15 cellular contexts compared by ENCODE assay signal in genomic region chr2:111160758-111161157, GRCh38. TPM values are rescaled to one million over a fixed set of nuclear protein-coding genes. Genes with fewer than 3 reads are reported as not detected.
DNase-seq lines count a peak whose midpoint lies in the region; ATAC-seq and TF ChIP-seq lines count a peak whose summit lies in the region.
"Had no signal": no experiment of that assay in that cellular context is flagged by ENCODE, and none has a peak within 500 bp of the region (broad histone marks: within the 10 kb centered on the region; RNA-seq: fewer than 3 reads in every experiment).

No MANE protein-coding gene starts in this region.

- TF ChIP-seq RAD21 in SK-N-SH (IDR thresholded peaks at IDR 0.05; ENCODE audit: low read length), result no peak

- no peak overlapping the region for H3K27ac Mint-ChIP-seq in endothelial cell (ENCODE audit: unreplicated experiment)
- no peak overlapping the region for H3K27ac Mint-ChIP-seq in activated CD4-positive, alpha-beta T cell treated with anti-CD3 and anti-CD28 coated beads for 36 hours

- no peaks in the 10 kb centered on the region for H3K27me3 ChIP-seq in SK-N-SH (ENCODE audit: insufficient read depth)
- H3K27me3 ChIP-seq: upper lobe of left lung had no signal

- no peak for ATAC-seq in HG02970 (IDR thresholded peaks at IDR 0.05; ENCODE audit: low FRiP score, unreplicated experiment)
- ATAC-seq in activated CD4-positive, alpha-beta T cell treated with anti-CD3 and anti-CD28 coated beads for 36 hours, result no peak
- ATAC-seq: activated T-cell treated with anti-CD3 and anti-CD28 coated beads, Interleukin-2, amount 50 U/mL, for 4 hours had no signal

- peaks cover 4% of the 10 kb centered on the region for H3F3A ChIP-seq in SK-N-SH (replicated peaks; ENCODE audit: insufficient read depth)

- H3K36me3 Mint-ChIP-seq in endothelial cell (ENCODE audit: low read depth, unreplicated experiment), result peaks cover 35% of the 10 kb centered on the region
- peaks cover 82% of the 10 kb centered on the region for H3K36me3 Mint-ChIP-seq in activated CD4-positive, alpha-beta T cell treated with anti-CD3 and anti-CD28 coated beads for 36 hours (ENCODE audit: low read depth)

- POLR2A ChIA-PET in SK-N-SH (lab: Yijun Ruan, JAX), result interaction anchor here (1.5 kb wide), 1 partner anchor 348 kb away, joined by 3 read pairs; no protein-coding TSS in a partner anchor
- POLR2A ChIA-PET in activated CD4-positive, alpha-beta T cell treated with anti-CD3 and anti-CD28 coated beads for 36 hours (lab: Charles Lee), result no interaction called here

- no peak overlapping the region for H3K4me3 Mint-ChIP-seq in endothelial cell (ENCODE audit: unreplicated experiment)
- no peak overlapping the region for H3K4me3 Mint-ChIP-seq in activated CD4-positive, alpha-beta T cell treated with anti-CD3 and anti-CD28 coated beads for 36 hours
- H3K4me3 Mint-ChIP-seq: activated T-cell treated with anti-CD3 and anti-CD28 coated beads, Interleukin-2, amount 50 U/mL, for 4 hours had no signal

- peak overlapping the region in 1 of 2 experiments; percentile 14; a peak in 1 of 4 replicates for H3K4me3 ChIP-seq in SK-N-SH (ENCODE audit: low read depth in 2 of 2, low read length in 1 of 2)
- H3K4me3 ChIP-seq in skeletal muscle cell (ENCODE audit: low read depth, low read length), result no peak overlapping the region
- H3K4me3 ChIP-seq: upper lobe of left lung had no signal

- 27% methylated on average over 3 of the region's 3 CpGs for WGBS in SK-N-SH (ENCODE audit: low lambda C conversion rate)

- no peaks in the 10 kb centered on the region for H3K9me3 Mint-ChIP-seq in endothelial cell (ENCODE audit: unreplicated experiment)
- no peaks in the 10 kb centered on the region for H3K9me3 Mint-ChIP-seq in activated CD4-positive, alpha-beta T cell treated with anti-CD3 and anti-CD28 coated beads for 36 hours (ENCODE audit: low read depth)
- H3K9me3 Mint-ChIP-seq: activated T-cell treated with anti-CD3 and anti-CD28 coated beads, Interleukin-2, amount 50 U/mL, for 4 hours had no signal

- no peak overlapping the region for H2AFZ ChIP-seq in SK-N-SH (ENCODE audit: low read depth)

- no peak overlapping the region for H3K9ac ChIP-seq in SK-N-SH

- H3K36me3 ChIP-seq in SK-N-SH (replicated peaks in 1 of 2; ENCODE audit: control insufficient read depth in 1 of 2, insufficient read depth in 2 of 2, low read length in 1 of 2), result peaks cover 0 to 34% of the 10 kb centered on the region in 2 experiments

- H3K4me1 Mint-ChIP-seq in endothelial cell (ENCODE audit: unreplicated experiment), result peaks cover 73% of the 10 kb centered on the region
- peaks cover 46% of the 10 kb centered on the region for H3K4me1 Mint-ChIP-seq in activated CD4-positive, alpha-beta T cell treated with anti-CD3 and anti-CD28 coated beads for 36 hours

- CTCF ChIA-PET in SK-N-SH (lab: Yijun Ruan, JAX), result interaction anchor here (0.6 to 1.3 kb wide), 2 partner anchors 41 to 321 kb away, joined by 3 read pairs; no protein-coding TSS in a partner anchor
- CTCF ChIA-PET in activated CD4-positive, alpha-beta T cell treated with anti-CD3 and anti-CD28 coated beads for 36 hours (lab: Charles Lee), result interaction anchor here (0.7 kb wide), 1 partner anchor 35 kb away, joined by 3 read pairs; no protein-coding TSS in a partner anchor

- TF ChIP-seq EP300 in SK-N-SH (IDR thresholded peaks at IDR 0.05; ENCODE audit: borderline replicate concordance in 1 of 2, low read depth in 1 of 2, low read length in 1 of 2), result peak in 1 of 2 experiments; percentile 53; a peak in 1 of 4 replicates

- H3K27me3 Mint-ChIP-seq in endothelial cell (ENCODE audit: unreplicated experiment), result peaks cover 2% of the 10 kb centered on the region
- no peaks in the 10 kb centered on the region for H3K27me3 Mint-ChIP-seq in activated CD4-positive, alpha-beta T cell treated with anti-CD3 and anti-CD28 coated beads for 36 hours

- H4K20me1 ChIP-seq in SK-N-SH (ENCODE audit: insufficient read depth), result peaks cover 6% of the 10 kb centered on the region; the same call in 1 of the 2 replicates

- DNase-seq in GM04504 (ENCODE audit: low read depth) (peak; percentile 69), SK-N-SH (no peak), fibroblast of peridontal ligament (ENCODE audit: extremely low read depth) (peak; percentile 86), skeletal muscle cell (ENCODE audit: low read depth) (peak; percentile 58), endothelial cell (ENCODE audit: low spot score) (no peak), NCI-H1694 treated with DMSO at 0.1 percent for 48 hours (lab: John Stamatoyannopoulos, UW) (no peak)
- no peak for DNase-seq in activated CD4-positive, alpha-beta T cell treated with anti-CD3 and anti-CD28 coated beads for 36 hours
- DNase-seq: activated T-cell treated with anti-CD3 and anti-CD28 coated beads, Interleukin-2, amount 50 U/mL, for 4 hours; central memory CD4-positive, alpha-beta T cell; DMS79; head of caudate nucleus; NCI-H2029; right cardiac atrium; upper lobe of left lung had no signal

- peaks cover 20 to 70% of the 10 kb centered on the region in 2 experiments for H3K4me1 ChIP-seq in SK-N-SH (ENCODE audit: control insufficient read depth in 1 of 2, insufficient read depth in 2 of 2, low read depth in 1 of 2, low read length in 1 of 2)

- intact Hi-C loops in activated CD4-positive, alpha-beta T cell treated with anti-CD3 and anti-CD28 coated beads for 36 hours (cut with DNase I, micrococcal nuclease), result no loop called here

- peak overlapping the region; percentile 62 to 91 for H3K27ac ChIP-seq in SK-N-SH (ENCODE audit: low read depth in 2 of 2, low read length in 1 of 2)
- H3K27ac ChIP-seq: upper lobe of left lung had no signal

- H3K79me2 ChIP-seq in SK-N-SH (ENCODE audit: insufficient read depth), result no peaks in the 10 kb centered on the region

- H3K9me3 ChIP-seq in SK-N-SH, result no peaks in the 10 kb centered on the region
- H3K9me3 ChIP-seq: upper lobe of left lung had no signal

- TF ChIP-seq CTCF in SK-N-SH (IDR thresholded peaks at IDR 0.05) (no peak), endothelial cell (IDR thresholded peaks at IDR 0.05; ENCODE audit: unreplicated experiment) (no peak)

- no peaks in the 10 kb centered on the region for H3K9me2 ChIP-seq in SK-N-SH

- H3K4me2 ChIP-seq in SK-N-SH, result peak overlapping the region; percentile 47

TF ChIP-seq in SK-N-SH, 30 proteins besides CTCF, POLR2A, EP300 and RAD21:
- TF ChIP-seq FOXJ3 (CRISPR knock-in tag; IDR thresholded peaks at IDR 0.05) (no peak), TCF12 (IDR thresholded peaks at IDR 0.05) (peak; percentile 83), PBX3 (IDR thresholded peaks at IDR 0.05) (peak; percentile 79), MAX (IDR thresholded peaks at IDR 0.05; ENCODE audit: low read depth) (peak; percentile 68), FOSL2 (IDR thresholded peaks at IDR 0.05; ENCODE audit: borderline replicate concordance, low read depth) (peak; percentile 88), NFIC (IDR thresholded peaks at IDR 0.05; ENCODE audit: borderline replicate concordance) (peak; percentile 53; the same call in 1 of the 2 replicates), JUND (IDR thresholded peaks at IDR 0.05) (peak; percentile 82), IRF3 (IDR thresholded peaks at IDR 0.05; ENCODE audit: low read depth, low read length) (no peak)
- TF ChIP-seq, protein P1, sequence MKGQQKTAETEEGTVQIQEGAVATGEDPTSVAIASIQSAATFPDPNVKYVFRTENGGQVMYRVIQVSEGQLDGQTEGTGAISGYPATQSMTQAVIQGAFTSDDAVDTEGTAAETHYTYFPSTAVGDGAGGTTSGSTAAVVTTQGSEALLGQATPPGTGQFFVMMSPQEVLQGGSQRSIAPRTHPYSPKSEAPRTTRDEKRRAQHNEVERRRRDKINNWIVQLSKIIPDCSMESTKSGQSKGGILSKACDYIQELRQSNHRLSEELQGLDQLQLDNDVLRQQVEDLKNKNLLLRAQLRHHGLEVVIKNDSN (IDR thresholded peaks at IDR 0.05; ENCODE audit: borderline replicate concordance, low read depth), result peak; percentile 54; the same call in 1 of the 2 replicates

RNA-seq across cellular contexts. Expression of gene BCL2L11, which starts 40.0 kb away (rescaled TPM):
- polyA plus RNA-seq in SK-N-SH (2012; rRNA removed), result 2.4 and 3.3 TPM in 2 replicates
- polyA plus RNA-seq in SK-N-SH (2012; cell fraction: cytosol; rRNA removed), result 2.8 and 3.3 TPM in 2 replicates
- polyA plus RNA-seq in SK-N-SH (2012; cell fraction: nucleus; rRNA removed), result 5.1 and 7.3 TPM in 2 replicates
- total RNA-seq in endothelial cell (ENCODE audit: unreplicated experiment), result 32.5 TPM
- 10 to 100 TPM; 18.2 to 28.6 TPM for total RNA-seq in activated CD4-positive, alpha-beta T cell treated with anti-CD3 and anti-CD28 coated beads for 36 hours

Comparison
In these comparisons a context has a peak if more than half of its experiments do, and no peak if none do; other contexts are left out.
1. DNase-seq: peak in GM04504 (single experiment), fibroblast of peridontal ligament (single experiment) and skeletal muscle cell (single experiment); none in SK-N-SH (single experiment), endothelial cell (single experiment), NCI-H1694 treated with DMSO at 0.1 percent for 48 hours (single experiment) and activated CD4-positive, alpha-beta T cell treated with anti-CD3 and anti-CD28 coated beads for 36 hours (single experiment).